Comparison of ENCODE assay signal across 10 cellular contexts in genomic region chr2:37711831-37712230, GRCh38. TPM values are rescaled to one million over a fixed set of nuclear protein-coding genes. Genes with fewer than 3 reads are reported as not detected.
DNase-seq lines count a peak whose midpoint lies in the region; FAIRE-seq and TF ChIP-seq lines count a peak whose summit lies in the region.
"Had no signal": no experiment of that assay in that cellular context is flagged by ENCODE, and none has a peak within 500 bp of the region (broad histone marks: within the 10 kb centered on the region; RNA-seq: fewer than 3 reads in every experiment).

No MANE protein-coding gene starts in this region.

- no peak for TF ChIP-seq POLR2A in tibial nerve (IDR thresholded peaks at IDR 0.05)

- H3K27me3 Mint-ChIP-seq in osteocyte (ENCODE audit: unreplicated experiment) = no peaks in the 10 kb centered on the region

- peak overlapping the region; percentile 84 for H3K27ac Mint-ChIP-seq in osteocyte (ENCODE audit: unreplicated experiment)

- H3K27ac ChIP-seq in tibial nerve = no peak overlapping the region
- H3K27ac ChIP-seq: cardiac muscle cell, heart left ventricle had no signal

- no peak overlapping the region for H3K4me3 ChIP-seq in tibial nerve
- H3K4me3 ChIP-seq: cardiac muscle cell, heart left ventricle had no signal

- H3K9me3 Mint-ChIP-seq in osteocyte (ENCODE audit: unreplicated experiment) = peaks cover 13% of the 10 kb centered on the region

- FAIRE-seq in GM18507 (lab: Jason Lieb, UNC) (peak; percentile 9), RCC 7860 (lab: Jason Lieb, UNC) (peak; percentile 73)

- no peaks in the 10 kb centered on the region for H3K27me3 ChIP-seq in tibial nerve
- H3K27me3 ChIP-seq: cardiac muscle cell, heart left ventricle had no signal

- 88 to 96% methylated on average over 2 of the region's 2 CpGs for WGBS in tibial nerve, 2 donors

- H3K4me3 Mint-ChIP-seq in osteocyte (ENCODE audit: unreplicated experiment) = no peak overlapping the region

- H3K4me1 Mint-ChIP-seq in osteocyte (ENCODE audit: unreplicated experiment) = peaks cover 35% of the 10 kb centered on the region

- peaks cover 10% of the 10 kb centered on the region for H3K36me3 Mint-ChIP-seq in osteocyte (ENCODE audit: unreplicated experiment)

- no peaks in the 10 kb centered on the region for H3K36me3 ChIP-seq in tibial nerve
- H3K36me3 ChIP-seq: cardiac muscle cell, heart left ventricle had no signal

- TF ChIP-seq CTCF in osteocyte (IDR thresholded peaks at IDR 0.05) (no peak), tibial nerve (IDR thresholded peaks at IDR 0.05) (no peak)

- peaks cover 0 to 8% (median 1%) of the 10 kb centered on the region in 4 donors for H3K4me1 ChIP-seq in tibial nerve

- no peak for TF ChIP-seq EP300 in tibial nerve (IDR thresholded peaks at IDR 0.05)

- DNase-seq in GM18507 (ENCODE audit: extremely low spot score, insufficient read length, low read depth) (no peak), RCC 7860 (ENCODE audit: low spot score) (peak; percentile 78), dedifferentiated amniotic fluid mesenchymal stem cell (ENCODE audit: extremely low spot score) (peak; percentile 64), osteocyte (ENCODE audit: extremely low spot score, unreplicated experiment) (no peak), NCI-H524 (lab: John Stamatoyannopoulos, UW) (no peak), NCI-H524 treated with DMSO at 0.1 percent for 48 hours (lab: John Stamatoyannopoulos, UW) (no peak), tibial nerve (ENCODE audit: low spot score in 2 of 2) (no peak)
- DNase-seq: heart left ventricle, NCI-H2227 treated with DMSO at 0.1 percent for 48 hours had no signal

- H3K9me3 ChIP-seq in tibial nerve = peaks cover 0 to 6% (median 1%) of the 10 kb centered on the region in 4 donors

RNA-seq across cellular contexts. Expression of gene CDC42EP3, which starts 40.4 kb away (rescaled TPM):
- total RNA-seq in osteocyte (40.9 and 46.2 TPM in 2 replicates), tibial nerve (10 to 100 TPM; 31.8 to 58.6 (median 40.2) TPM)

Comparison
In these comparisons a context has a peak if more than half of its experiments do, and no peak if none do; other contexts are left out.
1. DNase-seq: peak in RCC 7860 (single experiment) and dedifferentiated amniotic fluid mesenchymal stem cell (single experiment); none in GM18507 (single experiment), osteocyte (single experiment), NCI-H524 (0 of 2), NCI-H524 treated with DMSO at 0.1 percent for 48 hours (single experiment) and tibial nerve (0 of 2).